Comparison of ENCODE assay signal across 1 cellular context in genomic region chr11:115362997-115363396, GRCh38.
TF ChIP-seq lines count a peak whose summit lies in the region.

No MANE protein-coding gene starts in this region.

TF ChIP-seq in HepG2, 621 proteins besides CTCF, POLR2A, EP300 and RAD21 (continued from another document):
- TF ChIP-seq PRDM10 (CRISPR knock-in tag; IDR thresholded peaks at IDR 0.05; ENCODE audit: low read depth): no peak
